In genomic region chr2:15897431-15898098, GRCh38 we compare ENCODE assay signal across 11 cellular contexts. TPM values are rescaled to one million over a fixed set of nuclear protein-coding genes. Genes with fewer than 3 reads are reported as not detected.
"Had no signal": no experiment of that assay in that cellular context is flagged by ENCODE, and none has a peak within 500 bp of the region (broad histone marks: within the 10 kb centered on the region; RNA-seq: fewer than 3 reads in every experiment).

No MANE protein-coding gene starts in this region.

- H3K4me3 ChIP-seq: HAP-1, K562 had no signal

- FAIRE-seq: K562 had no signal

- H3K9me3 ChIP-seq: HAP-1 had no signal

- H3K4me3 Mint-ChIP-seq: HFFc6 had no signal

- H3K4me1 ChIP-seq: HAP-1 had no signal

- DNase-seq: GOT3, H7, HFFc6, IMR-90, KG1 had no signal

- ATAC-seq: HCT116, K562 had no signal

- H3K36me3 ChIP-seq: HAP-1 had no signal

- H3K27ac ChIP-seq: HL-60 had no signal

- H3K27ac Mint-ChIP-seq: HFFc6 had no signal

RNA-seq across cellular contexts. Expression of gene MYCN, which starts 42.8 kb away (rescaled TPM):
- total RNA-seq: H4, HFFc6, HT1080, IMR-90, K562 had no signal
- polyA plus RNA-seq: IMR-90, K562 had no signal
